In the genomic region with DNA sequence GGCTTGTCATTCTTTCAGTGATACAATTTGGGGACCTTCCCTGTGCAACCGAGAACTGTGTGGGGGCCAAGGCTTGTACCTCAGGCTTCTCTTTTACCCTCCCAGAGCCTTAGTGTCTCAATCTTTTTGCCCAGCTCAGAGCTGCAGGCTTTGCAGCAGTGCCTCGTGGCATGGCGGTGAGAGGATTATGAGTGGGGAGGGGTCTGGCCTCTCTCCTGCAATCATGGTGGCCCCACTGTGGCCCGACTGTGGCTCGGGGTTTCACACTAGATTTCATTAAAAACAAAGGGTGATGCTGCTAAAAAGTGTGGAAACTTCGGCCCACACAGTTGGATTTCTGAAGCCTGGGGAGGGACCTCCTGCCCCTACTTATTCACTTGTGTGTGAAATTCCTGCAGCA, we compare ENCODE assay signal across 28 cellular contexts.
"Had no signal": no experiment of that assay in that cellular context is flagged by ENCODE, and none has a peak within 500 bp of the region (broad histone marks: within the 10 kb centered on the region; RNA-seq: fewer than 3 reads in every experiment).

No MANE protein-coding gene starts in this region.

- H3K27me3 ChIP-seq: adrenal gland, body of pancreas, colonic mucosa had no signal

- H3K36me3 ChIP-seq: adrenal gland, colonic mucosa had no signal

- H3K27me3 Mint-ChIP-seq: activated CD8-positive, alpha-beta memory T cell treated with anti-CD3 and anti-CD28 coated beads, Interleukin-2, amount 10 ng/mL, durations not matched to agents 7 days and 5 days; activated naive CD8-positive, alpha-beta T cell treated with anti-CD3 and anti-CD28 coated beads for 36 hours had no signal

- H3K4me3 ChIP-seq: adrenal gland, body of pancreas, colonic mucosa had no signal

- H3K36me3 Mint-ChIP-seq: activated CD4-positive, alpha-beta memory T cell treated with anti-CD3 and anti-CD28 coated beads for 36 hours; activated CD8-positive, alpha-beta memory T cell treated with anti-CD3 and anti-CD28 coated beads, Interleukin-2, amount 10 ng/mL, durations not matched to agents 7 days and 5 days; activated naive CD4-positive, alpha-beta T cell treated with anti-CD3 and anti-CD28 coated beads, Interleukin-2, amount 50 U/mL, for 24 hours; activated naive CD8-positive, alpha-beta T cell treated with anti-CD3 and anti-CD28 coated beads for 36 hours had no signal

- DNase-seq: activated CD4-positive, alpha-beta memory T cell treated with anti-CD3 and anti-CD28 coated beads for 36 hours; activated CD4-positive, alpha-beta T cell treated with anti-CD3 and anti-CD28 coated beads for 36 hours; activated CD4-positive, alpha-beta T cell treated with anti-CD3 and anti-CD28 coated beads, Interleukin-2, amount 10 ng/mL, durations not matched to agents 24 days and 14 days; activated CD4-positive, CD25-positive, alpha-beta regulatory T cell; activated CD8-positive, alpha-beta memory T cell treated with anti-CD3 and anti-CD28 coated beads, Interleukin-2, amount 10 ng/mL, durations not matched to agents 7 days and 5 days; activated CD8-positive, alpha-beta memory T cell treated with anti-CD3 and anti-CD28 coated beads, Interleukin-2, amount 50 U/mL, for 4 hours; activated CD8-positive, alpha-beta T cell treated with anti-CD3 and anti-CD28 coated beads, Interleukin-2, amount 10 ng/mL, durations not matched to agents 7 days and 5 days; activated naive CD4-positive, alpha-beta T cell treated with anti-CD3 and anti-CD28 coated beads for 36 hours; activated naive CD8-positive, alpha-beta T cell treated with anti-CD3 and anti-CD28 coated beads for 36 hours; activated naive CD8-positive, alpha-beta T cell treated with anti-CD3 and anti-CD28 coated beads, Interleukin-2, amount 50 U/mL, for 24 hours; activated T-cell treated with anti-CD3 and anti-CD28 coated beads, Interleukin-2, amount 50 U/mL, for 1 hour; activated T-cell treated with anti-CD3 and anti-CD28 coated beads, Interleukin-2, amount 50 U/mL, for 48 hours; adrenal gland; amygdala; aorta; body of pancreas; caudate nucleus; colonic mucosa; effector CD8-positive, alpha-beta T cell; foreskin fibroblast; T-helper 1 cell; T-helper 17 cell; T1000 had no signal

- H3K9me3 ChIP-seq: adrenal gland, body of pancreas, colonic mucosa had no signal

- H3K4me1 ChIP-seq: adrenal gland, colonic mucosa had no signal

- ATAC-seq: activated CD4-positive, alpha-beta T cell treated with anti-CD3 and anti-CD28 coated beads for 36 hours; activated CD8-positive, alpha-beta memory T cell treated with anti-CD3 and anti-CD28 coated beads, Interleukin-2, amount 10 ng/mL, durations not matched to agents 7 days and 5 days; activated CD8-positive, alpha-beta T cell treated with anti-CD3 and anti-CD28 coated beads, Interleukin-2, amount 10 ng/mL, durations not matched to agents 7 days and 5 days; activated naive CD8-positive, alpha-beta T cell treated with anti-CD3 and anti-CD28 coated beads, Interleukin-2, amount 50 U/mL, for 24 hours; body of pancreas; esophagus mucosa; T-helper 17 cell had no signal

- H3K4me3 Mint-ChIP-seq: activated CD4-positive, alpha-beta memory T cell treated with anti-CD3 and anti-CD28 coated beads for 36 hours; activated CD4-positive, alpha-beta T cell treated with anti-CD3 and anti-CD28 coated beads for 36 hours; activated CD4-positive, alpha-beta T cell treated with anti-CD3 and anti-CD28 coated beads, Interleukin-2, amount 10 ng/mL, durations not matched to agents 24 days and 14 days; activated CD8-positive, alpha-beta memory T cell treated with anti-CD3 and anti-CD28 coated beads, Interleukin-2, amount 10 ng/mL, durations not matched to agents 7 days and 5 days; activated CD8-positive, alpha-beta T cell treated with anti-CD3 and anti-CD28 coated beads, Interleukin-2, amount 10 ng/mL, durations not matched to agents 7 days and 5 days; activated naive CD4-positive, alpha-beta T cell treated with anti-CD3 and anti-CD28 coated beads for 36 hours; activated naive CD4-positive, alpha-beta T cell treated with anti-CD3 and anti-CD28 coated beads, Interleukin-2, amount 50 U/mL, for 24 hours; activated naive CD8-positive, alpha-beta T cell treated with anti-CD3 and anti-CD28 coated beads for 36 hours; activated naive CD8-positive, alpha-beta T cell treated with anti-CD3 and anti-CD28 coated beads, Interleukin-2, amount 50 U/mL, for 24 hours; activated T-helper 1 cell treated with anti-CD3 and anti-CD28 coated beads, Interleukin-12 subunit alpha, Interleukin-12 subunit beta, Interleukin-2, Interleukin-4 antibody, amounts not matched to agents 30 ng/mL and 10 ng/mL and 1 ng/mL, durations not matched to agents 14 hours and 24 hours and 36 hours; T-helper 17 cell; T-helper 2 cell treated with Interferon-gamma antibody and Interleukin-4, amounts not matched to agents 5 μg/mL and 100 μg/mL, for 36 hours had no signal

- H3K9me3 Mint-ChIP-seq: activated CD4-positive, alpha-beta memory T cell treated with anti-CD3 and anti-CD28 coated beads for 36 hours; activated CD4-positive, alpha-beta T cell treated with anti-CD3 and anti-CD28 coated beads, Interleukin-2, amount 10 ng/mL, durations not matched to agents 24 days and 14 days; activated naive CD4-positive, alpha-beta T cell treated with anti-CD3 and anti-CD28 coated beads for 36 hours; activated naive CD4-positive, alpha-beta T cell treated with anti-CD3 and anti-CD28 coated beads, Interleukin-2, amount 50 U/mL, for 24 hours; activated naive CD8-positive, alpha-beta T cell treated with anti-CD3 and anti-CD28 coated beads for 36 hours; activated naive CD8-positive, alpha-beta T cell treated with anti-CD3 and anti-CD28 coated beads, Interleukin-2, amount 50 U/mL, for 24 hours; activated T-helper 1 cell treated with anti-CD3 and anti-CD28 coated beads, Interleukin-12 subunit alpha, Interleukin-12 subunit beta, Interleukin-2, Interleukin-4 antibody, amounts not matched to agents 30 ng/mL and 10 ng/mL and 1 ng/mL, durations not matched to agents 14 hours and 24 hours and 36 hours; activated T-helper 2 cell treated with anti-CD3 and anti-CD28 coated beads, Interferon-gamma antibody, Interleukin-2, Interleukin-4, amounts not matched to agents 10 μg/mL and 5 μg/mL and 100 μg/mL, durations not matched to agents 14 hours and 24 hours and 36 hours; T-helper 2 cell treated with Interferon-gamma antibody and Interleukin-4, amounts not matched to agents 5 μg/mL and 100 μg/mL, for 36 hours had no signal

- H3K27ac ChIP-seq: adrenal gland, body of pancreas, colonic mucosa had no signal

- H3K27ac Mint-ChIP-seq: activated CD4-positive, alpha-beta memory T cell treated with anti-CD3 and anti-CD28 coated beads for 36 hours; activated CD4-positive, alpha-beta T cell treated with anti-CD3 and anti-CD28 coated beads for 36 hours; activated CD4-positive, alpha-beta T cell treated with anti-CD3 and anti-CD28 coated beads, Interleukin-2, amount 10 ng/mL, durations not matched to agents 24 days and 14 days; activated CD8-positive, alpha-beta memory T cell treated with anti-CD3 and anti-CD28 coated beads, Interleukin-2, amount 10 ng/mL, durations not matched to agents 7 days and 5 days; activated CD8-positive, alpha-beta T cell treated with anti-CD3 and anti-CD28 coated beads, Interleukin-2, amount 10 ng/mL, durations not matched to agents 7 days and 5 days; activated naive CD4-positive, alpha-beta T cell treated with anti-CD3 and anti-CD28 coated beads for 36 hours; activated naive CD4-positive, alpha-beta T cell treated with anti-CD3 and anti-CD28 coated beads, Interleukin-2, amount 50 U/mL, for 24 hours; activated naive CD8-positive, alpha-beta T cell treated with anti-CD3 and anti-CD28 coated beads for 36 hours; activated naive CD8-positive, alpha-beta T cell treated with anti-CD3 and anti-CD28 coated beads, Interleukin-2, amount 50 U/mL, for 24 hours; activated T-helper 1 cell treated with anti-CD3 and anti-CD28 coated beads, Interleukin-12 subunit alpha, Interleukin-12 subunit beta, Interleukin-2, Interleukin-4 antibody, amounts not matched to agents 30 ng/mL and 10 ng/mL and 1 ng/mL, durations not matched to agents 14 hours and 24 hours and 36 hours; activated T-helper 2 cell treated with anti-CD3 and anti-CD28 coated beads, Interferon-gamma antibody, Interleukin-2, Interleukin-4, amounts not matched to agents 10 μg/mL and 5 μg/mL and 100 μg/mL, durations not matched to agents 14 hours and 24 hours and 36 hours; T-helper 17 cell; T-helper 2 cell treated with Interferon-gamma antibody and Interleukin-4, amounts not matched to agents 5 μg/mL and 100 μg/mL, for 36 hours had no signal

- H3K4me1 Mint-ChIP-seq: activated CD4-positive, alpha-beta T cell treated with anti-CD3 and anti-CD28 coated beads for 36 hours; activated CD4-positive, alpha-beta T cell treated with anti-CD3 and anti-CD28 coated beads, Interleukin-2, amount 10 ng/mL, durations not matched to agents 24 days and 14 days; activated CD8-positive, alpha-beta memory T cell treated with anti-CD3 and anti-CD28 coated beads, Interleukin-2, amount 10 ng/mL, durations not matched to agents 7 days and 5 days; activated naive CD4-positive, alpha-beta T cell treated with anti-CD3 and anti-CD28 coated beads, Interleukin-2, amount 50 U/mL, for 24 hours; activated naive CD8-positive, alpha-beta T cell treated with anti-CD3 and anti-CD28 coated beads, Interleukin-2, amount 50 U/mL, for 24 hours; T-helper 17 cell had no signal
